Comparison of ENCODE assay signal across 1 cellular context in the genomic region with DNA sequence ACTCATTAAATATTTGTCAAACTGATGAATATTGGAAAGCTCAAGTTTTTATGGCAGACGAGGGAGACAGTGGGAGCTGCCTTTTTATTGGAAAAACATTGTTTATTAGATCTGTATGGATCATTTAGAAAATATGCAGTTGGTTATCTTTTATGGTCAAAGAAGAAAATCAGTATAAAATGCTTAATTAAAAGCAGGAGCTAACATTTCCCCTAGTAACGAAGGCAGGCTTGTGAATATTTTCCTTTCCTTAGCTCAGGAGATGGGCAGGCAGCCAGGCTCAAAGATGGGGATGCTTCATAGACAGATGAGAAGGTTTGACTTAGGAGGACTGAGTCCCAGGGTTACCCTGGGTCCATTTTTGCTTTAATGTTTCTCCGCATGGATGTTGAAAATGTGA.
TF ChIP-seq lines count a peak whose summit lies in the region.

No MANE protein-coding gene starts in this region.

TF ChIP-seq in H1, 55 proteins besides CTCF, POLR2A, EP300 and RAD21 (continued from another document):
- TF ChIP-seq, protein P1, sequence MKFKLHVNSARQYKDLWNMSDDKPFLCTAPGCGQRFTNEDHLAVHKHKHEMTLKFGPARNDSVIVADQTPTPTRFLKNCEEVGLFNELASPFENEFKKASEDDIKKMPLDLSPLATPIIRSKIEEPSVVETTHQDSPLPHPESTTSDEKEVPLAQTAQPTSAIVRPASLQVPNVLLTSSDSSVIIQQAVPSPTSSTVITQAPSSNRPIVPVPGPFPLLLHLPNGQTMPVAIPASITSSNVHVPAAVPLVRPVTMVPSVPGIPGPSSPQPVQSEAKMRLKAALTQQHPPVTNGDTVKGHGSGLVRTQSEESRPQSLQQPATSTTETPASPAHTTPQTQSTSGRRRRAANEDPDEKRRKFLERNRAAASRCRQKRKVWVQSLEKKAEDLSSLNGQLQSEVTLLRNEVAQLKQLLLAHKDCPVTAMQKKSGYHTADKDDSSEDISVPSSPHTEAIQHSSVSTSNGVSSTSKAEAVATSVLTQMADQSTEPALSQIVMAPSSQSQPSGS (IDR thresholded peaks at IDR 0.05; ENCODE audit: low read length): no peak
- TF ChIP-seq, protein P2, sequence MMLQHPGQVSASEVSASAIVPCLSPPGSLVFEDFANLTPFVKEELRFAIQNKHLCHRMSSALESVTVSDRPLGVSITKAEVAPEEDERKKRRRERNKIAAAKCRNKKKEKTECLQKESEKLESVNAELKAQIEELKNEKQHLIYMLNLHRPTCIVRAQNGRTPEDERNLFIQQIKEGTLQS (IDR thresholded peaks at IDR 0.05; ENCODE audit: insufficient read depth, low read depth, low read length): no peak
- TF ChIP-seq, protein P3, sequence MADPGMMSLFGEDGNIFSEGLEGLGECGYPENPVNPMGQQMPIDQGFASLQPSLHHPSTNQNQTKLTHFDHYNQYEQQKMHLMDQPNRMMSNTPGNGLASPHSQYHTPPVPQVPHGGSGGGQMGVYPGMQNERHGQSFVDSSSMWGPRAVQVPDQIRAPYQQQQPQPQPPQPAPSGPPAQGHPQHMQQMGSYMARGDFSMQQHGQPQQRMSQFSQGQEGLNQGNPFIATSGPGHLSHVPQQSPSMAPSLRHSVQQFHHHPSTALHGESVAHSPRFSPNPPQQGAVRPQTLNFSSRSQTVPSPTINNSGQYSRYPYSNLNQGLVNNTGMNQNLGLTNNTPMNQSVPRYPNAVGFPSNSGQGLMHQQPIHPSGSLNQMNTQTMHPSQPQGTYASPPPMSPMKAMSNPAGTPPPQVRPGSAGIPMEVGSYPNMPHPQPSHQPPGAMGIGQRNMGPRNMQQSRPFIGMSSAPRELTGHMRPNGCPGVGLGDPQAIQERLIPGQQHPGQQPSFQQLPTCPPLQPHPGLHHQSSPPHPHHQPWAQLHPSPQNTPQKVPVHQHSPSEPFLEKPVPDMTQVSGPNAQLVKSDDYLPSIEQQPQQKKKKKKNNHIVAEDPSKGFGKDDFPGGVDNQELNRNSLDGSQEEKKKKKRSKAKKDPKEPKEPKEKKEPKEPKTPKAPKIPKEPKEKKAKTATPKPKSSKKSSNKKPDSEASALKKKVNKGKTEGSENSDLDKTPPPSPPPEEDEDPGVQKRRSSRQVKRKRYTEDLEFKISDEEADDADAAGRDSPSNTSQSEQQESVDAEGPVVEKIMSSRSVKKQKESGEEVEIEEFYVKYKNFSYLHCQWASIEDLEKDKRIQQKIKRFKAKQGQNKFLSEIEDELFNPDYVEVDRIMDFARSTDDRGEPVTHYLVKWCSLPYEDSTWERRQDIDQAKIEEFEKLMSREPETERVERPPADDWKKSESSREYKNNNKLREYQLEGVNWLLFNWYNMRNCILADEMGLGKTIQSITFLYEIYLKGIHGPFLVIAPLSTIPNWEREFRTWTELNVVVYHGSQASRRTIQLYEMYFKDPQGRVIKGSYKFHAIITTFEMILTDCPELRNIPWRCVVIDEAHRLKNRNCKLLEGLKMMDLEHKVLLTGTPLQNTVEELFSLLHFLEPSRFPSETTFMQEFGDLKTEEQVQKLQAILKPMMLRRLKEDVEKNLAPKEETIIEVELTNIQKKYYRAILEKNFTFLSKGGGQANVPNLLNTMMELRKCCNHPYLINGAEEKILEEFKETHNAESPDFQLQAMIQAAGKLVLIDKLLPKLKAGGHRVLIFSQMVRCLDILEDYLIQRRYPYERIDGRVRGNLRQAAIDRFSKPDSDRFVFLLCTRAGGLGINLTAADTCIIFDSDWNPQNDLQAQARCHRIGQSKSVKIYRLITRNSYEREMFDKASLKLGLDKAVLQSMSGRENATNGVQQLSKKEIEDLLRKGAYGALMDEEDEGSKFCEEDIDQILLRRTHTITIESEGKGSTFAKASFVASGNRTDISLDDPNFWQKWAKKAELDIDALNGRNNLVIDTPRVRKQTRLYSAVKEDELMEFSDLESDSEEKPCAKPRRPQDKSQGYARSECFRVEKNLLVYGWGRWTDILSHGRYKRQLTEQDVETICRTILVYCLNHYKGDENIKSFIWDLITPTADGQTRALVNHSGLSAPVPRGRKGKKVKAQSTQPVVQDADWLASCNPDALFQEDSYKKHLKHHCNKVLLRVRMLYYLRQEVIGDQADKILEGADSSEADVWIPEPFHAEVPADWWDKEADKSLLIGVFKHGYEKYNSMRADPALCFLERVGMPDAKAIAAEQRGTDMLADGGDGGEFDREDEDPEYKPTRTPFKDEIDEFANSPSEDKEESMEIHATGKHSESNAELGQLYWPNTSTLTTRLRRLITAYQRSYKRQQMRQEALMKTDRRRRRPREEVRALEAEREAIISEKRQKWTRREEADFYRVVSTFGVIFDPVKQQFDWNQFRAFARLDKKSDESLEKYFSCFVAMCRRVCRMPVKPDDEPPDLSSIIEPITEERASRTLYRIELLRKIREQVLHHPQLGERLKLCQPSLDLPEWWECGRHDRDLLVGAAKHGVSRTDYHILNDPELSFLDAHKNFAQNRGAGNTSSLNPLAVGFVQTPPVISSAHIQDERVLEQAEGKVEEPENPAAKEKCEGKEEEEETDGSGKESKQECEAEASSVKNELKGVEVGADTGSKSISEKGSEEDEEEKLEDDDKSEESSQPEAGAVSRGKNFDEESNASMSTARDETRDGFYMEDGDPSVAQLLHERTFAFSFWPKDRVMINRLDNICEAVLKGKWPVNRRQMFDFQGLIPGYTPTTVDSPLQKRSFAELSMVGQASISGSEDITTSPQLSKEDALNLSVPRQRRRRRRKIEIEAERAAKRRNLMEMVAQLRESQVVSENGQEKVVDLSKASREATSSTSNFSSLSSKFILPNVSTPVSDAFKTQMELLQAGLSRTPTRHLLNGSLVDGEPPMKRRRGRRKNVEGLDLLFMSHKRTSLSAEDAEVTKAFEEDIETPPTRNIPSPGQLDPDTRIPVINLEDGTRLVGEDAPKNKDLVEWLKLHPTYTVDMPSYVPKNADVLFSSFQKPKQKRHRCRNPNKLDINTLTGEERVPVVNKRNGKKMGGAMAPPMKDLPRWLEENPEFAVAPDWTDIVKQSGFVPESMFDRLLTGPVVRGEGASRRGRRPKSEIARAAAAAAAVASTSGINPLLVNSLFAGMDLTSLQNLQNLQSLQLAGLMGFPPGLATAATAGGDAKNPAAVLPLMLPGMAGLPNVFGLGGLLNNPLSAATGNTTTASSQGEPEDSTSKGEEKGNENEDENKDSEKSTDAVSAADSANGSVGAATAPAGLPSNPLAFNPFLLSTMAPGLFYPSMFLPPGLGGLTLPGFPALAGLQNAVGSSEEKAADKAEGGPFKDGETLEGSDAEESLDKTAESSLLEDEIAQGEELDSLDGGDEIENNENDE (IDR thresholded peaks at IDR 0.05; ENCODE audit: insufficient replicate concordance, low read length): no peak
- TF ChIP-seq BRCA1 (IDR thresholded peaks at IDR 0.05; ENCODE audit: low read depth, low read length): no peak
- no peak for TF ChIP-seq FOSL1 (IDR thresholded peaks at IDR 0.05; ENCODE audit: insufficient read depth, low read depth, low read length)
- TF ChIP-seq CREB1 (IDR thresholded peaks at IDR 0.05): no peak
- no peak for TF ChIP-seq HDAC6 (IDR thresholded peaks at IDR 0.05; ENCODE audit: low read depth, low read length)
- no peak for TF ChIP-seq CHD1 (IDR thresholded peaks at IDR 0.05; ENCODE audit: low read depth, low read length)
- no peak for TF ChIP-seq BACH1 (IDR thresholded peaks at IDR 0.05; ENCODE audit: low read length)
- TF ChIP-seq ZNF274 (IDR thresholded peaks at IDR 0.05; ENCODE audit: borderline replicate concordance, extremely low read depth, low read length): no peak
- TF ChIP-seq CTBP2 (IDR thresholded peaks at IDR 0.05; ENCODE audit: borderline replicate concordance, insufficient read depth, insufficient read length, low read length): no peak
- no peak for TF ChIP-seq CBX5 (IDR thresholded peaks at IDR 0.05; ENCODE audit: low read depth, low read length)
- TF ChIP-seq TBP (IDR thresholded peaks at IDR 0.05; ENCODE audit: low read depth, low read length): no peak
- TF ChIP-seq SIRT6 (IDR thresholded peaks at IDR 0.05; ENCODE audit: low read length): no peak
- TF ChIP-seq EGR1 (IDR thresholded peaks at IDR 0.05; ENCODE audit: borderline replicate concordance, low read depth, low read length): no peak
- no peak for TF ChIP-seq SRF (IDR thresholded peaks at IDR 0.05; ENCODE audit: low read depth, low read length)
